ENCODE assay signal across 25 cellular contexts in the genomic region with DNA sequence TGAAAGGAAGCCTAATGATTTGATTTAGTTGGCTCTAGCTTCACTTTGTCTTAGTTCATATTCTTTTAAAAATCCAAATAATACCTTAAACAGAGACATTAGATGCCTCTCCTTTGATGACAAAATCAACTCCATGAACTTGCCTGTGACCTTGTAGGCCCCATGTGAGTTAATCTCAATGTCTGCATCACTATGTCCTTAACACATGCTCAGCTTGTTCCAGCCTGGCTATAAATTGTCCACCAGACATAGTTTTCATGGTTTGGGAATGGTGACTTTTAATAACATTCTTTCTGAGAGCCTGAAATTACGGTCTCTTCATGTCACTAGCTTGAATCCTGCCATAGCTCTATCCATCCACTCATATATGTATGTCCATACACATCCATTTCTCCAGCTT.
"Had no signal": no experiment of that assay in that cellular context is flagged by ENCODE, and none has a peak within 500 bp of the region (broad histone marks: within the 10 kb centered on the region; RNA-seq: fewer than 3 reads in every experiment).

No MANE protein-coding gene starts in this region.

- H3K4me1 ChIP-seq: adrenal gland, ascending aorta, breast epithelium, foreskin keratinocyte, right lobe of liver, stomach, transverse colon, vagina had no signal

- H3K27me3 ChIP-seq: adrenal gland, ascending aorta, breast epithelium, foreskin keratinocyte, right lobe of liver, stomach, transverse colon, vagina had no signal

- H3K36me3 ChIP-seq: adrenal gland, ascending aorta, breast epithelium, right lobe of liver, stomach, transverse colon, vagina had no signal

- DNase-seq: activated B cell treated with CpG ODN at 0.5 μM for 24 hours; activated CD4-positive, alpha-beta T cell treated with anti-CD3 and anti-CD28 coated beads for 36 hours; activated CD4-positive, alpha-beta T cell treated with anti-CD3 and anti-CD28 coated beads, Interleukin-2, amount 50 U/mL, for 4 hours; activated CD8-positive, alpha-beta memory T cell treated with anti-CD3 and anti-CD28 coated beads for 24 hours; activated CD8-positive, alpha-beta memory T cell treated with anti-CD3 and anti-CD28 coated beads, Interleukin-2, amount 50 U/mL, for 4 hours; activated T-cell treated with anti-CD3 and anti-CD28 coated beads, Interleukin-2, amount 50 U/mL, for 24 hours; adrenal gland; hypothalamus; mucosa of descending colon; nephron progenitor cell; posterior cingulate gyrus; right lobe of liver; small intestine; stimulated activated CD4-positive, alpha-beta T cell treated with anti-CD3 and anti-CD28 coated beads, Interleukin-15, amount 100 ng/mL, for 24 hours; stomach; T1000; transverse colon had no signal

- ATAC-seq: activated CD4-positive, alpha-beta T cell treated with anti-CD3 and anti-CD28 coated beads for 36 hours; activated naive CD4-positive, alpha-beta T cell treated with anti-CD3 and anti-CD28 coated beads, Interleukin-2, amount 50 U/mL, for 72 hours; activated T-helper 17 cell treated with anti-CD3 and anti-CD28 coated beads, Interleukin-2, amount 50 U/mL, for 72 hours; foreskin keratinocyte; mucosa of descending colon; stimulated activated memory B cell treated with anti-CD40 and anti-IgM and Interleukin-4, amounts not matched to agents 10 μg/mL and 1 μg/mL and 100 μg/mL, for 72 hours had no signal

- H3K27ac ChIP-seq: adrenal gland, ascending aorta, breast epithelium, coronary artery, foreskin keratinocyte, stomach, transverse colon, vagina had no signal

- H3K4me3 ChIP-seq: adrenal gland, ascending aorta, breast epithelium, coronary artery, mucosa of descending colon, right lobe of liver, stomach, transverse colon, vagina had no signal

- H3K9me3 ChIP-seq: adrenal gland, ascending aorta, breast epithelium, mucosa of descending colon, right lobe of liver, stomach, transverse colon, vagina had no signal
